Comparison of ENCODE assay signal across 14 cellular contexts in genomic region chr17:2893422-2893914, GRCh38.
DNase-seq lines count a peak whose midpoint lies in the region; ATAC-seq and TF ChIP-seq lines count a peak whose summit lies in the region.
"Had no signal": no experiment of that assay in that cellular context is flagged by ENCODE, and none has a peak within 500 bp of the region (broad histone marks: within the 10 kb centered on the region; RNA-seq: fewer than 3 reads in every experiment).

No MANE protein-coding gene starts in this region.

- no peak overlapping the region for H3K27ac ChIP-seq in endodermal cell (ENCODE audit: low read depth, low read length)
- H3K27ac ChIP-seq: heart right ventricle, prostate gland had no signal

- H3K4me1 ChIP-seq in endodermal cell (ENCODE audit: control insufficient read depth, insufficient read depth, low read length) = no peaks in the 10 kb centered on the region
- H3K4me1 ChIP-seq in mucosa of stomach (ENCODE audit: control insufficient read depth, insufficient read depth, low read length) = peaks cover 47% of the 10 kb centered on the region
- H3K4me1 ChIP-seq: prostate gland had no signal

- no peaks in the 10 kb centered on the region for H3K9me3 ChIP-seq in endodermal cell (ENCODE audit: control insufficient read depth, low read length)
- no peaks in the 10 kb centered on the region for H3K9me3 ChIP-seq in mucosa of stomach (ENCODE audit: control insufficient read depth, low read length)
- H3K9me3 ChIP-seq: heart right ventricle, prostate gland had no signal

- H3K27me3 ChIP-seq in endodermal cell (ENCODE audit: control insufficient read depth, insufficient read depth, low read length, poor library complexity, severe bottlenecking) (no peaks in the 10 kb centered on the region), mucosa of stomach (ENCODE audit: control insufficient read depth, insufficient read depth, low read length) (no peaks in the 10 kb centered on the region)
- H3K27me3 ChIP-seq: heart right ventricle had no signal

- peaks cover 9% of the 10 kb centered on the region for H3K36me3 Mint-ChIP-seq in endodermal cell (ENCODE audit: low read depth)

- H3K4me3 Mint-ChIP-seq in endodermal cell = no peak overlapping the region

- H3K4me1 Mint-ChIP-seq in endodermal cell = peaks cover 21% of the 10 kb centered on the region

- H3K27me3 Mint-ChIP-seq in endodermal cell (ENCODE audit: insufficient read depth) = no peaks in the 10 kb centered on the region

- H3K27ac Mint-ChIP-seq in endodermal cell = peak overlapping the region; percentile 61

- 92 to 93% methylated on average over 13 to 20 of the region's 20 CpGs for WGBS in endodermal cell (ENCODE audit: insufficient coverage in 1 of 2, insufficient read length in 1 of 2), 2 experiments

- no peak for ATAC-seq in HG02870 (IDR thresholded peaks at IDR 0.05; ENCODE audit: unreplicated experiment)

- no peak for TF ChIP-seq CTCF in endodermal cell (conservative IDR thresholded peaks at IDR 0.05)

- DNase-seq in COLO668 (lab: John Stamatoyannopoulos, UW; ENCODE audit: unreplicated experiment) (peak; percentile 41), NCI-H226 (peak; percentile 97), endodermal cell (peak; percentile 52), germinal center (ENCODE audit: low spot score) (no peak), SW 1271 (lab: John Stamatoyannopoulos, UW) (no peak), dermis blood vessel endothelial cell (no peak)
- DNase-seq: activated effector memory CD4-positive, alpha-beta T cell treated with anti-CD3 and anti-CD28 coated beads, Interleukin-2, amount 50 U/mL, for 16 hours; heart right ventricle; Kasumi-1; NCI-H146; stimulated activated CD4-positive, alpha-beta T cell treated with anti-CD3 and anti-CD28 coated beads, Interleukin-15, amount 100 ng/mL, for 24 hours had no signal

- H3K4me3 ChIP-seq in endodermal cell (ENCODE audit: low read length) (no peak overlapping the region), mucosa of stomach (ENCODE audit: low read length) (no peak overlapping the region)
- H3K4me3 ChIP-seq: heart right ventricle, prostate gland had no signal

- no peaks in the 10 kb centered on the region for H3K9me3 Mint-ChIP-seq in endodermal cell

- H3K9ac ChIP-seq in endodermal cell (ENCODE audit: extremely low read depth, low read length, poor library complexity, severe bottlenecking) (no peak overlapping the region), mucosa of stomach (ENCODE audit: low read length) (peak overlapping the region; percentile 53)

- no peaks in the 10 kb centered on the region for H3K36me3 ChIP-seq in endodermal cell (ENCODE audit: control insufficient read depth, insufficient read depth, low read length)
- no peaks in the 10 kb centered on the region for H3K36me3 ChIP-seq in mucosa of stomach (ENCODE audit: control insufficient read depth, insufficient read depth, low read length)
- H3K36me3 ChIP-seq: heart right ventricle, prostate gland had no signal

Comparison
In these comparisons a context has a peak if more than half of its experiments do, and no peak if none do; other contexts are left out.
1. DNase-seq: peak in COLO668 (single experiment), NCI-H226 (single experiment) and endodermal cell (single experiment); none in germinal center (single experiment), SW 1271 (0 of 2) and dermis blood vessel endothelial cell (single experiment).